1 cellular context compared by ENCODE assay signal in genomic region chrX:135213200-135213844, GRCh38.
TF ChIP-seq lines count a peak whose summit lies in the region.

No MANE protein-coding gene starts in this region.

TF ChIP-seq in HepG2, 621 proteins besides CTCF, POLR2A, EP300 and RAD21 (continued from another document):
- TF ChIP-seq ZNF839 (CRISPR knock-in tag; IDR thresholded peaks at IDR 0.05; ENCODE audit: borderline replicate concordance) (no peak), TP53 (CRISPR knock-in tag; conservative IDR thresholded peaks at IDR 0.05) (no peak), ZNF564 (CRISPR knock-in tag; IDR thresholded peaks at IDR 0.05) (no peak), ZNF724P (CRISPR knock-in tag; IDR thresholded peaks at IDR 0.05; ENCODE audit: borderline replicate concordance) (no peak), DNMT3B (CRISPR knock-in tag; conservative IDR thresholded peaks at IDR 0.05) (no peak), ZNF777 (CRISPR knock-in tag; IDR thresholded peaks at IDR 0.05) (no peak), ARID4A (CRISPR knock-in tag; IDR thresholded peaks at IDR 0.05; ENCODE audit: borderline replicate concordance) (no peak), U2AF1 (optimal IDR thresholded peaks at IDR 0.05; ENCODE audit: low read depth, low read length) (no peak), ZNF552 (CRISPR knock-in tag; IDR thresholded peaks at IDR 0.05; ENCODE audit: borderline replicate concordance) (no peak)
